In genomic region chr1:87754036-87754603, GRCh38 we compare ENCODE assay signal across 18 cellular contexts.
A peak's percentile ranks its signal among the peaks of the same experiment; 100 is the strongest.
DNase-seq lines count a peak whose midpoint lies in the region; ATAC-seq, FAIRE-seq and TF ChIP-seq lines count a peak whose summit lies in the region.
"Had no signal": no experiment of that assay in that cellular context is flagged by ENCODE, and none has a peak within 500 bp of the region (broad histone marks: within the 10 kb centered on the region; RNA-seq: fewer than 3 reads in every experiment).

No MANE protein-coding gene starts in this region.

- no peaks in the 10 kb centered on the region for H3K27me3 ChIP-seq in breast epithelium
- H3K27me3 ChIP-seq in PC-3 (ENCODE audit: low read length), result no peaks in the 10 kb centered on the region
- H3K27me3 ChIP-seq: BLaER1 had no signal

- H3K9me3 ChIP-seq in breast epithelium (no peaks in the 10 kb centered on the region), PC-3 (ENCODE audit: low read length) (no peaks in the 10 kb centered on the region)
- H3K9me3 ChIP-seq: BLaER1 had no signal

- DNase-seq in T47D (ENCODE audit: low read depth in 1 of 2, low spot score in 1 of 2) (peak; percentile 7 to 19), breast epithelium (ENCODE audit: low spot score in 2 of 2) (no peak), PC-3 (peak; percentile 53), HTR-8/SVneo (ENCODE audit: insufficient read length, low spot score) (no peak), MV-4-11 (lab: John Stamatoyannopoulos, UW) (no peak)
- DNase-seq: CD8-positive, alpha-beta memory T cell; GF-D8; NCI-H1436 treated with DMSO at 0.1 percent for 48 hours; NCI-H2081; NCI-H774 had no signal

- no peaks in the 10 kb centered on the region for H3K36me3 ChIP-seq in breast epithelium
- no peaks in the 10 kb centered on the region for H3K36me3 ChIP-seq in PC-3 (ENCODE audit: low read depth, low read length)
- H3K36me3 ChIP-seq: BLaER1 had no signal

- no peak overlapping the region for H3K4me2 ChIP-seq in PC-3 (ENCODE audit: low read length)
- H3K4me2 ChIP-seq: BLaER1 had no signal

- peak; percentile 95 for ATAC-seq in PC-3
- ATAC-seq in esophagus mucosa, result peak; percentile 23
- no peak for ATAC-seq in GM21423 (IDR thresholded peaks at IDR 0.05; ENCODE audit: unreplicated experiment)
- no peak for ATAC-seq in GM21619 (IDR thresholded peaks at IDR 0.05; ENCODE audit: unreplicated experiment)
- ATAC-seq: Panc1 had no signal

- no peak for FAIRE-seq in HTR-8/SVneo (lab: Jason Lieb, UNC)
- FAIRE-seq: GM12891, H54 had no signal

- H4K20me1 ChIP-seq in PC-3 (ENCODE audit: low read length), result no peaks in the 10 kb centered on the region
- H4K20me1 ChIP-seq: BLaER1 had no signal

- H3K4me3 ChIP-seq in breast epithelium (no peak overlapping the region), PC-3 (ENCODE audit: low read length) (no peak overlapping the region)
- H3K4me3 ChIP-seq: BLaER1 had no signal

- in situ Hi-C loops in T47D (cut with HindIII; ENCODE audit: low pct_unique_long_range_greater_than_20kb, low sequenced_read_pairs), result no loop called here

- H3K79me2 ChIP-seq in PC-3 (ENCODE audit: low read length), result no peaks in the 10 kb centered on the region

- no peaks in the 10 kb centered on the region for H3K9me2 ChIP-seq in PC-3 (replicated peaks; ENCODE audit: low read length)

- CTCF ChIA-PET in PC-3 (lab: Charles Lee), result no interaction called here

- POLR2A ChIA-PET in PC-3 (lab: Charles Lee; ENCODE audit: unreplicated experiment), result interaction anchor here (0.6 kb wide), 1 partner anchor 620 kb away, joined by 3 read pairs; no protein-coding TSS in a partner anchor

- intact Hi-C loops in breast epithelium (cut with DNase I; ENCODE audit: low total_unique reads) (no loop called here), PC-3 (cut with micrococcal nuclease) (no loop called here)

- H3K4me1 ChIP-seq in breast epithelium (no peaks in the 10 kb centered on the region), PC-3 (ENCODE audit: insufficient read depth, low read length) (0 out of 2 replicates have a peak, but pooled peaks cover 6% of the 10 kb centered on the region)
- H3K4me1 ChIP-seq: BLaER1 had no signal

- no peak for TF ChIP-seq POLR2A in breast epithelium (IDR thresholded peaks at IDR 0.05)

- BruUV-seq in PC-3 (replicated peaks; lab: Mats Ljungman, UMichigan), result no TSS peak

- H3K27ac ChIP-seq in breast epithelium, result no peak overlapping the region
- H3K27ac ChIP-seq in PC-3 (ENCODE audit: low read length), result no peak overlapping the region
- H3K27ac ChIP-seq: 22Rv1, BLaER1 had no signal

- H3F3A ChIP-seq in PC-3 (ENCODE audit: low read length, unreplicated experiment), result no peaks in the 10 kb centered on the region

- no peak overlapping the region for H3K9ac ChIP-seq in PC-3 (ENCODE audit: low read length)
- H3K9ac ChIP-seq: BLaER1 had no signal

- no peak overlapping the region for H2AFZ ChIP-seq in PC-3 (ENCODE audit: low read length)

- TF ChIP-seq CTCF in breast epithelium (IDR thresholded peaks at IDR 0.05) (no peak), PC-3 (conservative IDR thresholded peaks at IDR 0.05; ENCODE audit: low read depth, low read length) (no peak)

Comparison
In these comparisons a context has a peak if more than half of its experiments do, and no peak if none do; other contexts are left out.
1. DNase-seq: peak in T47D (2 of 2) and PC-3 (single experiment); none in breast epithelium (0 of 2), HTR-8/SVneo (single experiment) and MV-4-11 (single experiment).
2. ATAC-seq: peak in PC-3 (single experiment) and esophagus mucosa (single experiment); none in GM21423 (single experiment) and GM21619 (single experiment).